11 cellular contexts compared by ENCODE assay signal in genomic region chr9:107274096-107274495, GRCh38. TPM values are rescaled to one million over a fixed set of nuclear protein-coding genes. Genes with fewer than 3 reads are reported as not detected.
DNase-seq lines count a peak whose midpoint lies in the region; ATAC-seq and TF ChIP-seq lines count a peak whose summit lies in the region.
"Had no signal": no experiment of that assay in that cellular context is flagged by ENCODE, and none has a peak within 500 bp of the region (broad histone marks: within the 10 kb centered on the region; RNA-seq: fewer than 3 reads in every experiment).

No MANE protein-coding gene starts in this region.

- H3K79me2 ChIP-seq in smooth muscle cell (ENCODE audit: low read depth) = no peaks in the 10 kb centered on the region

- no peak for DNase-seq in adipocyte (ENCODE audit: low read depth)
- no peak for DNase-seq in smooth muscle cell (lab: John Stamatoyannopoulos, UW; ENCODE audit: unreplicated experiment)
- no peak for DNase-seq in nephron progenitor cell
- DNase-seq in Right ventricle myocardium inferior (ENCODE audit: missing footprints) = no peak
- no peak for DNase-seq in NCI-H2171 (lab: John Stamatoyannopoulos, UW)
- no peak for DNase-seq in 8988T
- DNase-seq: left cardiac atrium, small intestine had no signal

- H3K9me3 ChIP-seq in adipocyte (ENCODE audit: control insufficient read depth, low read length) (no peaks in the 10 kb centered on the region), smooth muscle cell (replicated peaks; ENCODE audit: low read depth) (no peaks in the 10 kb centered on the region)

- H3K27ac ChIP-seq in smooth muscle cell (ENCODE audit: low read depth) = peak overlapping the region; percentile 47

- no peak overlapping the region for H2AFZ ChIP-seq in smooth muscle cell (ENCODE audit: low read depth)

- TF ChIP-seq CTCF in smooth muscle cell (IDR thresholded peaks at IDR 0.05; ENCODE audit: borderline replicate concordance, insufficient read depth, poor library complexity, severe bottlenecking) = no peak
- no peak for TF ChIP-seq CTCF in nephron progenitor cell (IDR thresholded peaks at IDR 0.05)

- H3K27me3 Mint-ChIP-seq in nephron progenitor cell (ENCODE audit: low read depth, poor library complexity) = peaks cover 17% of the 10 kb centered on the region

- no peaks in the 10 kb centered on the region for H3K9me3 Mint-ChIP-seq in nephron progenitor cell
- H3K9me3 Mint-ChIP-seq: activated T-helper 17 cell treated with anti-CD3 and anti-CD28 coated beads, Interleukin-2, amount 50 U/mL, for 72 hours had no signal

- H3K27me3 ChIP-seq in adipocyte (replicated peaks; ENCODE audit: control insufficient read depth, insufficient read depth, low read length) (no peaks in the 10 kb centered on the region), smooth muscle cell (ENCODE audit: low read depth) (no peaks in the 10 kb centered on the region)

- intact Hi-C loops in Right ventricle myocardium inferior (cut with DNase I) = no loop called here

- no peak overlapping the region for H3K4me2 ChIP-seq in smooth muscle cell

- peaks cover 5% of the 10 kb centered on the region for H3K4me1 Mint-ChIP-seq in nephron progenitor cell

- H3K36me3 ChIP-seq in adipocyte (ENCODE audit: control insufficient read depth, insufficient read depth, low read length, severe bottlenecking) = no peaks in the 10 kb centered on the region
- H3K36me3 ChIP-seq in smooth muscle cell (ENCODE audit: low read depth) = no peaks in the 10 kb centered on the region

- no peaks in the 10 kb centered on the region for H3K36me3 Mint-ChIP-seq in nephron progenitor cell (ENCODE audit: low read depth)

- H3K4me1 ChIP-seq in adipocyte (ENCODE audit: control insufficient read depth, insufficient read depth, low read length) (peaks cover 59% of the 10 kb centered on the region), smooth muscle cell (ENCODE audit: low read depth) (no peaks in the 10 kb centered on the region)

- no peak overlapping the region for H3K4me3 Mint-ChIP-seq in nephron progenitor cell
- H3K4me3 Mint-ChIP-seq: activated T-helper 17 cell treated with anti-CD3 and anti-CD28 coated beads, Interleukin-2, amount 50 U/mL, for 72 hours had no signal

- peak overlapping the region; percentile 61 for H3K9ac ChIP-seq in adipocyte (ENCODE audit: low read length)
- H3K9ac ChIP-seq in smooth muscle cell (ENCODE audit: low read depth) = no peak overlapping the region

- ATAC-seq in GM19035 (IDR thresholded peaks at IDR 0.05; ENCODE audit: unreplicated experiment) (peak; percentile 76), HG02885 (IDR thresholded peaks at IDR 0.05; ENCODE audit: poor library complexity, unreplicated experiment) (peak; percentile 70), Right ventricle myocardium inferior (no peak)
- ATAC-seq: activated T-helper 17 cell treated with anti-CD3 and anti-CD28 coated beads, Interleukin-2, amount 50 U/mL, for 72 hours had no signal

- H3K4me3 ChIP-seq in adipocyte (ENCODE audit: low read length) = no peak overlapping the region
- no peak overlapping the region for H3K4me3 ChIP-seq in smooth muscle cell

- peaks cover 8% of the 10 kb centered on the region for H3F3A ChIP-seq in smooth muscle cell (ENCODE audit: low read depth)

- H3K27ac Mint-ChIP-seq in nephron progenitor cell = no peak overlapping the region
- H3K27ac Mint-ChIP-seq: activated T-helper 17 cell treated with anti-CD3 and anti-CD28 coated beads, Interleukin-2, amount 50 U/mL, for 72 hours had no signal

- 74% methylated on average over 1 of the region's 1 CpG for WGBS in smooth muscle cell (ENCODE audit: low lambda C conversion rate)

- no peaks in the 10 kb centered on the region for H4K20me1 ChIP-seq in smooth muscle cell (ENCODE audit: low read depth)

RNA-seq across cellular contexts. Expression of gene RAD23B, which starts 9.0 kb away (rescaled TPM):
- 112 and 116 TPM in 2 replicates for total RNA-seq in smooth muscle cell
- polyA plus RNA-seq in smooth muscle cell = 11.0 and 20.9 TPM in 2 replicates
- 110 TPM for total RNA-seq in Right ventricle myocardium inferior
